In genomic region chr4:1721003-1721665, GRCh38 we compare ENCODE assay signal across 8 cellular contexts. TPM values are rescaled to one million over a fixed set of nuclear protein-coding genes. Genes with fewer than 3 reads are reported as not detected.
DNase-seq lines count a peak whose midpoint lies in the region; ATAC-seq and TF ChIP-seq lines count a peak whose summit lies in the region.

Gene TACC3 (plus strand): TSS chr4:1721521. CDS start chr4:1723422, 1,901 bp downstream.
Gene TMEM129 (minus strand): TSS chr4:1721323. CDS start chr4:1720837, 486 bp downstream.

- peaks cover 5% of the 10 kb centered on the region for H3K36me3 Mint-ChIP-seq in activated naive CD8-positive, alpha-beta T cell

- H3K36me3 ChIP-seq in osteoblast (ENCODE audit: insufficient read depth, low read length) (peaks cover 27% of the 10 kb centered on the region), testis (ENCODE audit: low read depth, missing control alignments) (no peaks in the 10 kb centered on the region)

- H3K4me3 ChIP-seq in GM12864 (ENCODE audit: low read depth, low read length) (peak within 1 kb of the TSS; percentile 82), osteoblast (ENCODE audit: insufficient read depth, low read length) (peak within 1 kb of the TSS; percentile 84), testis (peak within 1 kb of the TSS; percentile 67 to 71)

- H3K4me1 ChIP-seq in osteoblast (ENCODE audit: insufficient read depth, low read length) (peaks cover 26% of the 10 kb centered on the region), testis (peaks cover 16% of the 10 kb centered on the region)

- no peaks in the 10 kb centered on the region for H3K27me3 Mint-ChIP-seq in activated naive CD8-positive, alpha-beta T cell

- peak within 1 kb of the TSS; percentile 98 for H3K4me2 ChIP-seq in osteoblast (ENCODE audit: insufficient read depth, low read length)

- no peaks in the 10 kb centered on the region for H3K9me3 Mint-ChIP-seq in activated naive CD8-positive, alpha-beta T cell (ENCODE audit: low read depth)

- peak; percentile 81 for ATAC-seq in HG02678 (IDR thresholded peaks at IDR 0.05; ENCODE audit: unreplicated experiment)

- H3K4me1 Mint-ChIP-seq in activated naive CD8-positive, alpha-beta T cell (ENCODE audit: low read depth): peaks cover 50% of the 10 kb centered on the region

- H4K20me1 ChIP-seq in osteoblast (ENCODE audit: insufficient read depth, low read length): peaks cover 34% of the 10 kb centered on the region

- H3K9me3 ChIP-seq in osteoblast (ENCODE audit: low read depth, low read length): no peaks in the 10 kb centered on the region
- H3K9me3 ChIP-seq in testis: no peaks in the 10 kb centered on the region

- 1% methylated on average over 52 of the region's 83 CpGs; no CpG with 5 or more reads in 1 of the 2 donors for WGBS in testis, 2 donors

- intact Hi-C loops in testis (cut with DNase I; ENCODE audit: low total_unique reads): no loop called here

- H3K27ac ChIP-seq in osteoblast (ENCODE audit: low read depth, low read length): peak within 1 kb of the TSS; percentile 61
- peak within 1 kb of the TSS; percentile 4 to 89 for H3K27ac ChIP-seq in testis

- DNase-seq in GM12864 (ENCODE audit: low read depth) (peak; percentile 92), NCI-H1105 treated with DMSO at 0.1 percent for 48 hours (lab: John Stamatoyannopoulos, UW) (peak; percentile 91), SKM-1 treated with dmso at 0.1 percent for 144 hours (lab: John Stamatoyannopoulos, UW; ENCODE audit: unreplicated experiment) (peak; percentile 95), glomerular visceral epithelial cell (ENCODE audit: extremely low spot score) (peak; percentile 96), osteoblast (ENCODE audit: insufficient read length, low spot score, missing footprints) (peak; percentile 100), testis (peak; percentile 96)

- no peak for TF ChIP-seq POLR2A in testis (IDR thresholded peaks at IDR 0.05)

- TF ChIP-seq CTCF in GM12864 (IDR thresholded peaks at IDR 0.05; ENCODE audit: low read depth, low read length, missing control alignments) (no peak), osteoblast (IDR thresholded peaks at IDR 0.05; ENCODE audit: extremely low read depth, low read depth, low read length) (no peak), testis (IDR thresholded peaks at IDR 0.05) (no peak)

- H3K27me3 ChIP-seq in osteoblast (ENCODE audit: insufficient read depth, low read length) (no peaks in the 10 kb centered on the region), testis (no peaks in the 10 kb centered on the region)

- peaks cover 87% of the 10 kb centered on the region for H3K79me2 ChIP-seq in osteoblast (ENCODE audit: insufficient read depth, low read length)

- peak within 1 kb of the TSS; percentile 83 for H2AFZ ChIP-seq in osteoblast (ENCODE audit: low read length)

- H3K4me3 Mint-ChIP-seq in activated naive CD8-positive, alpha-beta T cell: peak within 1 kb of the TSS; percentile 95

- peak within 1 kb of the TSS; percentile 99 for H3K27ac Mint-ChIP-seq in activated naive CD8-positive, alpha-beta T cell

RNA-seq across cellular contexts. Expression of gene TACC3, which starts in this region (rescaled TPM):
- total RNA-seq in osteoblast: 3.2 and 4.0 TPM in 2 replicates
- total RNA-seq in testis: 100 to 1,000 TPM in 1 of 2 donors, 10 to 100 TPM in 1; 82.9 to 112 TPM
- polyA plus RNA-seq in testis (ENCODE audit: insufficient read depth, low read depth, low replicate concordance): 158 TPM

RNA-seq across cellular contexts. Expression of gene TMEM129, which starts in this region (rescaled TPM):
- total RNA-seq in osteoblast (37.1 and 38.0 TPM in 2 replicates), testis (10 to 100 TPM; 76.1 to 76.4 TPM)
- 34.0 TPM for polyA plus RNA-seq in testis (ENCODE audit: insufficient read depth, low read depth, low replicate concordance)

Comparison
In these comparisons a context has a peak if more than half of its experiments do, and no peak if none do; other contexts are left out.
1. Peak in every context shown above with its lines: DNase-seq, ATAC-seq, H3K4me3 ChIP-seq and H3K27ac ChIP-seq.
2. RNA of gene TACC3 (total RNA-seq): 82.9 to 112 TPM in testis; 3.2 to 4.0 TPM in osteoblast; every median in the first group is over 10 times any median in the second.